1 cellular context compared by ENCODE assay signal in genomic region chr3:50210510-50211367, GRCh38.
TF ChIP-seq lines count a peak whose summit lies in the region.

No MANE protein-coding gene starts in this region.

TF ChIP-seq in HepG2, 621 proteins besides CTCF, POLR2A, EP300 and RAD21 (continued from another document and continues in another):
- TF ChIP-seq NFAT5 (CRISPR knock-in tag; IDR thresholded peaks at IDR 0.05) (0 out of 2 replicates have a peak, but pooled peaks have one; percentile 38), HINFP (CRISPR knock-in tag; IDR thresholded peaks at IDR 0.05; ENCODE audit: low read depth) (peak; percentile 46; the same call in 1 of the 2 replicates), ZNF281 (CRISPR knock-in tag; IDR thresholded peaks at IDR 0.05; ENCODE audit: borderline replicate concordance) (peak; percentile 55; the same call in 1 of the 2 replicates), FOXA1 (IDR thresholded peaks at IDR 0.05) (no peak), FOXA1 (CRISPR knock-in tag; IDR thresholded peaks at IDR 0.05) (peak; percentile 87), NONO (IDR thresholded peaks at IDR 0.05) (no peak), NONO (CRISPR knock-in tag; conservative IDR thresholded peaks at IDR 0.05) (peak; percentile 82; the same call in 1 of the 2 replicates), TOPORS (CRISPR knock-in tag; IDR thresholded peaks at IDR 0.05) (peak; percentile 30; the same call in 1 of the 2 replicates), ZMYM4 (CRISPR knock-in tag; IDR thresholded peaks at IDR 0.05) (peak; percentile 11; the same call in 1 of the 2 replicates), TBL1XR1 (IDR thresholded peaks at IDR 0.05; ENCODE audit: borderline replicate concordance, low read length, partially characterized antibody) (peak; percentile 66), BRD4 (CRISPR knock-in tag; IDR thresholded peaks at IDR 0.05) (0 out of 2 replicates have a peak, but pooled peaks have one; percentile 55), TBX2 (CRISPR knock-in tag; IDR thresholded peaks at IDR 0.05; ENCODE audit: borderline replicate concordance) (peak; percentile 97), XRCC5 (optimal IDR thresholded peaks at IDR 0.05; ENCODE audit: low read length) (peak; percentile 30), TERF1 (CRISPR knock-in tag; IDR thresholded peaks at IDR 0.05) (no peak), NCOA2 (CRISPR knock-in tag; IDR thresholded peaks at IDR 0.05) (peak; percentile 88), TSC22D2 (CRISPR knock-in tag; IDR thresholded peaks at IDR 0.05; ENCODE audit: borderline replicate concordance) (no peak), PITX1 (CRISPR knock-in tag; IDR thresholded peaks at IDR 0.05) (peak; percentile 78; the same call in 1 of the 2 replicates), MAFK (conservative IDR thresholded peaks at IDR 0.05 in 1 of 2, IDR thresholded peaks at IDR 0.05 in 1 of 2; ENCODE audit: low read length in 2 of 2) (no peak), ZNF33B (CRISPR knock-in tag; IDR thresholded peaks at IDR 0.05) (peak; percentile 69; the same call in 1 of the 2 replicates), ZNF607 (CRISPR knock-in tag; IDR thresholded peaks at IDR 0.05; ENCODE audit: borderline replicate concordance) (peak; percentile 63; the same call in 1 of the 2 replicates), HOXD1 (CRISPR knock-in tag; IDR thresholded peaks at IDR 0.05) (peak; percentile 99), FOXJ3 (CRISPR knock-in tag; IDR thresholded peaks at IDR 0.05; ENCODE audit: borderline replicate concordance) (peak; percentile 67; the same call in 1 of the 2 replicates), POLR2G (IDR thresholded peaks at IDR 0.05; ENCODE audit: low read depth, low read length) (peak; percentile 1; the same call in 1 of the 2 replicates), ZNF205 (CRISPR knock-in tag; IDR thresholded peaks at IDR 0.05) (peak; percentile 50; the same call in 1 of the 2 replicates), RARA (CRISPR knock-in tag; IDR thresholded peaks at IDR 0.05) (peak; percentile 90), ELK4 (CRISPR knock-in tag; IDR thresholded peaks at IDR 0.05; ENCODE audit: borderline replicate concordance) (no peak), ZNF20 (CRISPR knock-in tag; IDR thresholded peaks at IDR 0.05) (no peak), KMT2A (CRISPR knock-in tag; IDR thresholded peaks at IDR 0.05) (0 out of 2 replicates have a peak, but pooled peaks have one; percentile 45), SNAPC2 (CRISPR knock-in tag; IDR thresholded peaks at IDR 0.05) (0 out of 2 replicates have a peak, but pooled peaks have one; percentile 77), ZNF44 (CRISPR knock-in tag; IDR thresholded peaks at IDR 0.05) (peak; percentile 73; the same call in 1 of the 2 replicates), CC2D1A (CRISPR knock-in tag; IDR thresholded peaks at IDR 0.05) (no peak), CEBPZ (IDR thresholded peaks at IDR 0.05; ENCODE audit: low read length) (no peak), ZNF761 (CRISPR knock-in tag; conservative IDR thresholded peaks at IDR 0.05) (0 out of 2 replicates have a peak, but pooled peaks have one; percentile 28), ARNTL (CRISPR knock-in tag; IDR thresholded peaks at IDR 0.05) (no peak), FOXA3 (CRISPR knock-in tag; IDR thresholded peaks at IDR 0.05) (peak; percentile 72), HDAC1 (CRISPR knock-in tag; IDR thresholded peaks at IDR 0.05) (peak; percentile 62), CREB1 (IDR thresholded peaks at IDR 0.05) (no peak), CREB1 (CRISPR knock-in tag; IDR thresholded peaks at IDR 0.05) (no peak), ARID5B (CRISPR knock-in tag; IDR thresholded peaks at IDR 0.05) (peak; percentile 73), SOX6 (IDR thresholded peaks at IDR 0.05) (no peak), SOX6 (CRISPR knock-in tag; IDR thresholded peaks at IDR 0.05) (peak; percentile 77; the same call in 1 of the 2 replicates), TGIF2 (CRISPR knock-in tag; IDR thresholded peaks at IDR 0.05) (peak; percentile 88), IRF2 (CRISPR knock-in tag; IDR thresholded peaks at IDR 0.05) (0 out of 2 replicates have a peak, but pooled peaks have one; percentile 8), SMC3 (IDR thresholded peaks at IDR 0.05; ENCODE audit: low read length) (no peak), SMAD3 (CRISPR knock-in tag; IDR thresholded peaks at IDR 0.05) (0 out of 2 replicates have a peak, but pooled peaks have one; percentile 52), NFKBIZ (CRISPR knock-in tag; IDR thresholded peaks at IDR 0.05) (0 out of 2 replicates have a peak, but pooled peaks have one; percentile 24), ZNF792 (CRISPR knock-in tag; IDR thresholded peaks at IDR 0.05) (peak; percentile 60; the same call in 1 of the 2 replicates)
